8 cellular contexts compared by ENCODE assay signal in the genomic region with DNA sequence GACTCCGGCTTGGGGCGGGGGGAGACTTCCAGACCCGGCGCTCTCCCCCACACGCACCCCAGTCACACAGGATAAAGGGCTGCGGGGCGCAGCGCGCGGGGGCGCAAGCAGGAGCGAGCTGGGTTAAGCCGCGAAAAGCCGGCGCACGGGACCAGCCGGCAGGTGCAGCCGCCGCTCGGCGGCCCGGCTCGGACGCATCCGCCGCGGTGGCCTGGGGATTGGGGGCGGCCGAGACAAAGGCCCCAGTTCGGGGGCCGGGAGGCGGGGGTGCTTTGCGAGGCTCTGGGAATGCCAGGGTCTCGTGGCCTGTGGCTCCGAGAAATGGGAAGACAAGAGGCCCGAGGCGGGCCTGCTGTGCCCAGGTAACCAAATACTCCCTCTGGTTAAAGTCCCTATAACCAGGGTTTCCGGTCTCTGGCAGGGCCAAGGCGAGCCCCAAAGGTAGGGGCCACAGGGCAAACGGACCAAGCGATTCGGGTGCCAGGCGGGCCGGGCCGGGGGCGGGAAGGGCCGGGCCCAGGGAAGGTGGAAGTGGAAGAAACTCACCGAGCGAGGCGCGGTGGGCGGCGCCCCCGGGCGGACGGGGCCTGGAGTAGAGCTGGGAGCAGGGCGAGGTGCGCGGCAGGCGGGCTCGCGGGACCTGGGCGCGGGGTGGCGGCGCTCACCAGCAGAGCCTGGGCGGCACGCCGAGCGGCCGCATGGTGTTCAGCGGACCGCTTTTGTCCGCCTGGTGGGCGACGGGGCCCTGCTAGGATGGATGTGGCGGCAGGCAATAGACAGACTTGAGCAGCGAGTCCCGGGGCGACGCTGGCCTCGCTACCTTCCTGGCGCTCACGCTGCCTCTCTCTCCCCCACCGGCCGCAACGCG. TPM values are rescaled to one million over a fixed set of nuclear protein-coding genes. Genes with fewer than 3 reads are reported as not detected.
DNase-seq lines count a peak whose midpoint lies in the region; ATAC-seq, FAIRE-seq and TF ChIP-seq lines count a peak whose summit lies in the region.

TSS of gene GATA2 (minus strand) at position 849 of the 868 bp plus-strand sequence. CDS start 6,170 bp downstream, outside the sequence.

- peak in 4 of 9 donors; percentile 7 to 29 (median 16) for TF ChIP-seq CTCF in heart right ventricle (IDR thresholded peaks at IDR 0.05)

- peak; percentile 54 for DNase-seq in NCI-H748 (lab: John Stamatoyannopoulos, UW; ENCODE audit: unreplicated experiment)
- DNase-seq in NCI-H748 treated with DMSO at 0.1 percent for 48 hours (lab: John Stamatoyannopoulos, UW) = no peak
- DNase-seq in SJCRH30 = no peak
- DNase-seq in heart right ventricle = no peak
- DNase-seq in stimulated activated effector memory CD8-positive, alpha-beta T cell treated with anti-CD3 and anti-CD28 coated beads, Interleukin-12 subunit alpha, Interleukin-12 subunit beta, amount 100 ng/mL, for 72 hours (ENCODE audit: low spot score in 2 of 2) = peak in 1 of 2 donors; percentile 71
- no peak for DNase-seq in HTR-8/SVneo (ENCODE audit: insufficient read length, low spot score)

- no peak within 1 kb of the TSS for H3K27ac Mint-ChIP-seq in stimulated activated effector memory CD8-positive, alpha-beta T cell treated with anti-CD3 and anti-CD28 coated beads, Interleukin-12 subunit alpha, Interleukin-12 subunit beta, amount 100 ng/mL, for 72 hours

- H3K4me1 ChIP-seq in SJCRH30 (no peaks in the 10 kb centered on the region), heart right ventricle (peaks cover 10 to 69% (median 58%) of the 10 kb centered on the region in 9 donors)

- H3K36me3 ChIP-seq in SJCRH30 (no peaks in the 10 kb centered on the region), heart right ventricle (peaks cover 0 to 6% (median 0%) of the 10 kb centered on the region in 9 donors)

- H3K4me3 ChIP-seq in SJCRH30 (no peak within 1 kb of the TSS), heart right ventricle (peak within 1 kb of the TSS in 8 of 10 donors; percentile 2 to 85 (median 26))

- H3K9me3 ChIP-seq in SJCRH30 (replicated peaks) = no peaks in the 10 kb centered on the region; the same call in 1 of the 2 replicates
- no peaks in the 10 kb centered on the region for H3K9me3 ChIP-seq in heart right ventricle

- ATAC-seq in heart right ventricle = no peak
- peak; percentile 12 for ATAC-seq in stimulated activated effector memory CD8-positive, alpha-beta T cell treated with anti-CD3 and anti-CD28 coated beads, Interleukin-12 subunit alpha, Interleukin-12 subunit beta, amount 100 ng/mL, for 72 hours
- ATAC-seq in GM18502 (IDR thresholded peaks at IDR 0.05; ENCODE audit: poor library complexity, unreplicated experiment) = no peak
- no peak for ATAC-seq in GM21381 (IDR thresholded peaks at IDR 0.05; ENCODE audit: unreplicated experiment)

- peak within 1 kb of the TSS; percentile 34 for H3K4me3 Mint-ChIP-seq in stimulated activated effector memory CD8-positive, alpha-beta T cell treated with anti-CD3 and anti-CD28 coated beads, Interleukin-12 subunit alpha, Interleukin-12 subunit beta, amount 100 ng/mL, for 72 hours

- no peaks in the 10 kb centered on the region for H3K27me3 ChIP-seq in SJCRH30
- peaks cover 13 to 100% (median 73%) of the 10 kb centered on the region in 7 donors for H3K27me3 ChIP-seq in heart right ventricle

- H3K27ac ChIP-seq in SJCRH30 (no peak within 1 kb of the TSS), heart right ventricle (no peak within 1 kb of the TSS)

- intact Hi-C loops in heart right ventricle (cut with DNase I) = loop anchor here in 7 of 10 donors (5.0 to 10.0 kb wide), 6 partner anchors 178 to 408 kb away; no protein-coding TSS in a partner anchor

- no peaks in the 10 kb centered on the region for H3K9me3 Mint-ChIP-seq in stimulated activated effector memory CD8-positive, alpha-beta T cell treated with anti-CD3 and anti-CD28 coated beads, Interleukin-12 subunit alpha, Interleukin-12 subunit beta, amount 100 ng/mL, for 72 hours

- no peaks in the 10 kb centered on the region for H3K36me3 Mint-ChIP-seq in stimulated activated effector memory CD8-positive, alpha-beta T cell treated with anti-CD3 and anti-CD28 coated beads, Interleukin-12 subunit alpha, Interleukin-12 subunit beta, amount 100 ng/mL, for 72 hours

- peaks cover 38% of the 10 kb centered on the region for H3K4me1 Mint-ChIP-seq in stimulated activated effector memory CD8-positive, alpha-beta T cell treated with anti-CD3 and anti-CD28 coated beads, Interleukin-12 subunit alpha, Interleukin-12 subunit beta, amount 100 ng/mL, for 72 hours

- no peak for FAIRE-seq in HTR-8/SVneo (lab: Jason Lieb, UNC)

- WGBS in heart right ventricle, 2 donors = 19 to 35% methylated on average over 77 to 89 of the region's 89 CpGs

RNA-seq across cellular contexts. Expression of gene GATA2, which starts in this region (rescaled TPM):
- total RNA-seq in SJCRH30 (2014; rRNA removed; shearing (Covaris generic)) = 17.1 and 19.8 TPM in 2 replicates
- 10 to 100 TPM in 7 of 10 donors, 1 to 10 TPM in 3; 6.8 to 21.4 (median 10.7) TPM for total RNA-seq in heart right ventricle
- polyA plus RNA-seq in heart right ventricle = 10 to 100 TPM; 16.0 to 29.8 TPM
